Comparison of ENCODE assay signal across 15 cellular contexts in genomic region chr22:39947488-39948216, GRCh38. TPM values are rescaled to one million over a fixed set of nuclear protein-coding genes. Genes with fewer than 3 reads are reported as not detected.
DNase-seq lines count a peak whose midpoint lies in the region; ATAC-seq and TF ChIP-seq lines count a peak whose summit lies in the region.
"Had no signal": no experiment of that assay in that cellular context is flagged by ENCODE, and none has a peak within 500 bp of the region (broad histone marks: within the 10 kb centered on the region; RNA-seq: fewer than 3 reads in every experiment).

No MANE protein-coding gene starts in this region.

- H3K27ac ChIP-seq in upper lobe of right lung: no peak overlapping the region
- H3K27ac ChIP-seq: C4-2B had no signal

- no peak overlapping the region for H3K4me3 Mint-ChIP-seq in stimulated activated naive CD8-positive, alpha-beta T cell treated with anti-CD3 and anti-CD28 coated beads, Interleukin-15, Interleukin-2, amounts not matched to agents 100 ng/mL and 50 ng/mL, for 24 hours
- peak overlapping the region; percentile 32 for H3K4me3 Mint-ChIP-seq in endothelial cell (ENCODE audit: unreplicated experiment)
- H3K4me3 Mint-ChIP-seq: activated naive CD4-positive, alpha-beta T cell treated with anti-CD3 and anti-CD28 coated beads, Interleukin-2, amount 10 ng/mL, durations not matched to agents 7 days and 5 days had no signal

- H3K36me3 ChIP-seq in upper lobe of right lung: no peaks in the 10 kb centered on the region

- no peaks in the 10 kb centered on the region for H3K27me3 Mint-ChIP-seq in stimulated activated naive CD8-positive, alpha-beta T cell treated with anti-CD3 and anti-CD28 coated beads, Interleukin-15, Interleukin-2, amounts not matched to agents 100 ng/mL and 50 ng/mL, for 24 hours
- no peaks in the 10 kb centered on the region for H3K27me3 Mint-ChIP-seq in endothelial cell (ENCODE audit: unreplicated experiment)
- H3K27me3 Mint-ChIP-seq: activated naive CD4-positive, alpha-beta T cell treated with anti-CD3 and anti-CD28 coated beads, Interleukin-2, amount 10 ng/mL, durations not matched to agents 7 days and 5 days had no signal

- TF ChIP-seq CTCF in endothelial cell (IDR thresholded peaks at IDR 0.05; ENCODE audit: unreplicated experiment): no peak
- no peak for TF ChIP-seq CTCF in upper lobe of right lung (IDR thresholded peaks at IDR 0.05)

- no peak for ATAC-seq in stimulated activated naive CD8-positive, alpha-beta T cell treated with anti-CD3 and anti-CD28 coated beads, Interleukin-15, Interleukin-2, amounts not matched to agents 100 U/mL and 50 U/mL, for 24 hours
- ATAC-seq in upper lobe of right lung: peak; percentile 95
- ATAC-seq in GM21825 (IDR thresholded peaks at IDR 0.05; ENCODE audit: unreplicated experiment): no peak

- peaks cover 100% of the 10 kb centered on the region for H3K4me1 Mint-ChIP-seq in stimulated activated naive CD8-positive, alpha-beta T cell treated with anti-CD3 and anti-CD28 coated beads, Interleukin-15, Interleukin-2, amounts not matched to agents 100 ng/mL and 50 ng/mL, for 24 hours (ENCODE audit: low read depth)
- peaks cover 62% of the 10 kb centered on the region for H3K4me1 Mint-ChIP-seq in endothelial cell (ENCODE audit: unreplicated experiment)

- no peaks in the 10 kb centered on the region for H3K9me3 Mint-ChIP-seq in stimulated activated naive CD8-positive, alpha-beta T cell treated with anti-CD3 and anti-CD28 coated beads, Interleukin-15, Interleukin-2, amounts not matched to agents 100 ng/mL and 50 ng/mL, for 24 hours
- H3K9me3 Mint-ChIP-seq in endothelial cell (ENCODE audit: unreplicated experiment): no peaks in the 10 kb centered on the region
- H3K9me3 Mint-ChIP-seq: activated naive CD4-positive, alpha-beta T cell treated with anti-CD3 and anti-CD28 coated beads, Interleukin-2, amount 10 ng/mL, durations not matched to agents 7 days and 5 days had no signal

- intact Hi-C loops in upper lobe of right lung (cut with DNase I): no loop called here

- no peak for DNase-seq in stimulated activated naive CD8-positive, alpha-beta T cell treated with anti-CD3 and anti-CD28 coated beads, Interleukin-15, Interleukin-2, amounts not matched to agents 100 U/mL and 50 U/mL, for 24 hours
- DNase-seq in NCI-H510A treated with DMSO at 0.1 percent for 48 hours (lab: John Stamatoyannopoulos, UW): peak; percentile 80
- DNase-seq in endothelial cell (ENCODE audit: low spot score): no peak
- peak; percentile 79 for DNase-seq in upper lobe of right lung
- DNase-seq in activated CD4-positive, CD25-positive, alpha-beta regulatory T cell treated with anti-CD3 and anti-CD28 coated beads, Interleukin-2, amount 50 U/mL, for 72 hours: no peak
- DNase-seq in RKO (ENCODE audit: low spot score): no peak
- DNase-seq: activated naive CD4-positive, alpha-beta T cell treated with anti-CD3 and anti-CD28 coated beads, Interleukin-2, amount 10 ng/mL, durations not matched to agents 7 days and 5 days; Kasumi-1; NCI-H526 treated with DMSO at 0.1 percent for 48 hours; stimulated activated CD4-positive, alpha-beta T cell treated with anti-CD3 and anti-CD28 coated beads, Interleukin-4, amount 100 ng/mL, for 1 hour had no signal

- H3K4me1 ChIP-seq in upper lobe of right lung: peaks cover 14% of the 10 kb centered on the region

- H3K4me3 ChIP-seq in upper lobe of right lung: no peak overlapping the region

- H3K9me3 ChIP-seq in upper lobe of right lung: no peaks in the 10 kb centered on the region

- H3K27ac Mint-ChIP-seq in stimulated activated naive CD8-positive, alpha-beta T cell treated with anti-CD3 and anti-CD28 coated beads, Interleukin-15, Interleukin-2, amounts not matched to agents 100 ng/mL and 50 ng/mL, for 24 hours: peak overlapping the region; percentile 93
- H3K27ac Mint-ChIP-seq in endothelial cell (ENCODE audit: unreplicated experiment): peak overlapping the region; percentile 95

- peaks cover 30% of the 10 kb centered on the region for H3K27me3 ChIP-seq in upper lobe of right lung

- peaks cover 51% of the 10 kb centered on the region for H3K36me3 Mint-ChIP-seq in stimulated activated naive CD8-positive, alpha-beta T cell treated with anti-CD3 and anti-CD28 coated beads, Interleukin-15, Interleukin-2, amounts not matched to agents 100 ng/mL and 50 ng/mL, for 24 hours (ENCODE audit: low read depth)
- no peaks in the 10 kb centered on the region for H3K36me3 Mint-ChIP-seq in endothelial cell (ENCODE audit: low read depth, unreplicated experiment)

RNA-seq across cellular contexts. Expression of gene TMA7B, which starts 12.5 kb away (rescaled TPM):
- total RNA-seq in endothelial cell (ENCODE audit: unreplicated experiment) (1.0 TPM), upper lobe of right lung (0.69 TPM)
- total RNA-seq: fibroblast of lung, renal cortical epithelial cell had no signal

RNA-seq across cellular contexts. Expression of gene GRAP2, which starts 46.8 kb away (rescaled TPM):
- total RNA-seq in endothelial cell (ENCODE audit: unreplicated experiment) (20.5 TPM), upper lobe of right lung (10.1 TPM)
- total RNA-seq: fibroblast of lung, renal cortical epithelial cell had no signal

RNA-seq across cellular contexts. Expression of gene FAM83F, which starts 47.1 kb away (rescaled TPM):
- total RNA-seq in endothelial cell (ENCODE audit: unreplicated experiment) (3.5 TPM), upper lobe of right lung (0.35 TPM)
- total RNA-seq: fibroblast of lung had no signal

RNA-seq across cellular contexts. Expression of gene ENTHD1, which starts 54.1 kb away (rescaled TPM):
- total RNA-seq in endothelial cell (ENCODE audit: unreplicated experiment) (not detected), upper lobe of right lung (not detected)
- total RNA-seq: fibroblast of lung, renal cortical epithelial cell had no signal

Comparison
In these comparisons a context has a peak if more than half of its experiments do, and no peak if none do; other contexts are left out.
1. DNase-seq: peak in NCI-H510A treated with DMSO at 0.1 percent for 48 hours (single experiment) and upper lobe of right lung (single experiment); none in stimulated activated naive CD8-positive, alpha-beta T cell treated with anti-CD3 and anti-CD28 coated beads, Interleukin-15, Interleukin-2, amounts not matched to agents 100 U/mL and 50 U/mL, for 24 hours (single experiment), endothelial cell (single experiment), activated CD4-positive, CD25-positive, alpha-beta regulatory T cell treated with anti-CD3 and anti-CD28 coated beads, Interleukin-2, amount 50 U/mL, for 72 hours (single experiment) and RKO (single experiment).